Comparison of ENCODE assay signal across 11 cellular contexts in genomic region chr5:75190227-75190626, GRCh38. TPM values are rescaled to one million over a fixed set of nuclear protein-coding genes. Genes with fewer than 3 reads are reported as not detected.
"Had no signal": no experiment of that assay in that cellular context is flagged by ENCODE, and none has a peak within 500 bp of the region (broad histone marks: within the 10 kb centered on the region; RNA-seq: fewer than 3 reads in every experiment).

No MANE protein-coding gene starts in this region.

- FAIRE-seq: H1, H54 had no signal

- H3K4me2 ChIP-seq: GM23338 had no signal

- ATAC-seq: GM23338, HCT116 had no signal

- DNase-seq: GM23248, GOT3, H7, H9, HCEC 1CT, HFFc6 had no signal

- H3K9me3 ChIP-seq: HAP-1 had no signal

- H3K27ac ChIP-seq: GM23248 had no signal

- H3K36me3 ChIP-seq: HAP-1 had no signal

- H3K4me3 ChIP-seq: GM23248, GM23338, HAP-1 had no signal

- H3K9ac ChIP-seq: GM23248 had no signal

- H2AFZ ChIP-seq: GM23248, GM23338 had no signal

- H3K4me1 ChIP-seq: HAP-1 had no signal

RNA-seq across cellular contexts. Expression of gene ANKRD31, which starts 46.5 kb away (rescaled TPM):
- total RNA-seq: GM23248, H7 had no signal
- polyA plus RNA-seq: GM23248 had no signal
